Comparison of ENCODE assay signal across 1 cellular context in genomic region chr20:327041-327945, GRCh38.
TF ChIP-seq lines count a peak whose summit lies in the region.

No MANE protein-coding gene starts in this region.

TF ChIP-seq in HEK293, 187 proteins besides CTCF, POLR2A, EP300 and RAD21 (continued from another document):
- TF ChIP-seq HIC1 (tag by site-specific recombination; IDR thresholded peaks at IDR 0.05) = peak; percentile 93
- no peak for TF ChIP-seq OVOL3 (tag by site-specific recombination; IDR thresholded peaks at IDR 0.05)
- no peak for TF ChIP-seq ZNF138 (tag by site-specific recombination; IDR thresholded peaks at IDR 0.05; ENCODE audit: borderline replicate concordance)
- peak; percentile 97 for TF ChIP-seq KLF10 (tag by site-specific recombination; IDR thresholded peaks at IDR 0.05)
- TF ChIP-seq BCL11A (tag by site-specific recombination; IDR thresholded peaks at IDR 0.05; ENCODE audit: low read depth) = no peak
- peak; percentile 99 for TF ChIP-seq ZBTB10 (tag by site-specific recombination; IDR thresholded peaks at IDR 0.05)
- peak; percentile 93 for TF ChIP-seq KLF17 (tag by site-specific recombination; IDR thresholded peaks at IDR 0.05)
- TF ChIP-seq KLF1 (tag by site-specific recombination; IDR thresholded peaks at IDR 0.05) = peak; percentile 99
- peak; percentile 52; the same call in 1 of the 2 replicates for TF ChIP-seq ZBTB20 (tag by site-specific recombination; IDR thresholded peaks at IDR 0.05)
- TF ChIP-seq ZBTB6 (tag by site-specific recombination; IDR thresholded peaks at IDR 0.05) = peak; percentile 66
